8 cellular contexts compared by ENCODE assay signal in the genomic region with DNA sequence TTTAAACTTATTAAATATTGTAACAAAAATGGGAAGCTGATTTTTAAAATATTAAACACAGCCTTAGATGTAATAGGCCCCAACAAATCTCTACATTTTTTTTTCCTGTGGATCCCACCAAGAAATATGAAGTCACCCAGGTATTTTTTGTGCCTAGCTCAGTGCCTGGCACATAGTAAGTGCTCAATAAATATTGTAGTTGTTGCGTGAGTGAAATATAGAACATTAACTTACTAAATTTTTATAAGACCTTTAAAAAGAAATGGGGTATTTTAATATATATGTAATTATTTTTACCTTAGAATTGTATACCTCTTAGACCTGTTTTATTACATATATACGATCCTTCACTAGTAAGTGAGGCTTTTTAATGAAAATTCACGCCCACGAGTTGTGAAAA. TPM values are rescaled to one million over a fixed set of nuclear protein-coding genes. Genes with fewer than 3 reads are reported as not detected.
DNase-seq lines count a peak whose midpoint lies in the region; ATAC-seq and TF ChIP-seq lines count a peak whose summit lies in the region.

No MANE protein-coding gene starts in this region.

- WGBS in body of pancreas, 2 donors, result 52 to 62% methylated on average over 4 of the region's 4 CpGs
- WGBS in adrenal gland, 4 donors, result 82 to 92% (median 89%) methylated on average over 4 of the region's 4 CpGs

- peaks cover 8 to 25% (median 18%) of the 10 kb centered on the region in 6 donors for H3K9me3 Mint-ChIP-seq in immature natural killer cell
- H3K9me3 Mint-ChIP-seq in stimulated activated naive B cell treated with anti-CD40 and anti-IgM and Interleukin-4, amounts not matched to agents 10 μg/mL and 1 μg/mL and 100 μg/mL, for 72 hours, result peaks cover 22 to 24% of the 10 kb centered on the region in 2 donors

- H3K4me3 Mint-ChIP-seq in immature natural killer cell, result peak overlapping the region; percentile 61 to 81 (median 71)
- H3K4me3 Mint-ChIP-seq in stimulated activated naive B cell treated with anti-CD40 and anti-IgM and Interleukin-4, amounts not matched to agents 10 μg/mL and 1 μg/mL and 100 μg/mL, for 72 hours, result no peak overlapping the region

- H3K27ac Mint-ChIP-seq in immature natural killer cell, result no peak overlapping the region
- no peak overlapping the region for H3K27ac Mint-ChIP-seq in stimulated activated naive B cell treated with anti-CD40 and anti-IgM and Interleukin-4, amounts not matched to agents 10 μg/mL and 1 μg/mL and 100 μg/mL, for 72 hours

- peak overlapping the region; percentile 75 for H3K9ac ChIP-seq in skeletal muscle satellite cell (ENCODE audit: low read depth, low read length)

- H3K4me3 ChIP-seq in HL-60 (replicated peaks; ENCODE audit: insufficient read depth, low read length) (peak overlapping the region; percentile 47), body of pancreas (peak overlapping the region in 1 of 2 donors; percentile 46), skeletal muscle satellite cell (ENCODE audit: low read length) (peak overlapping the region; percentile 76), adrenal gland (peak overlapping the region in 1 of 4 donors; percentile 61)

- H3K4me2 ChIP-seq in skeletal muscle satellite cell (ENCODE audit: low read length), result peak overlapping the region; percentile 89

- H3K4me1 ChIP-seq in body of pancreas, result peaks cover 10% of the 10 kb centered on the region
- H3K4me1 ChIP-seq in skeletal muscle satellite cell (ENCODE audit: control insufficient read depth, insufficient read depth, low read length), result peaks cover 4% of the 10 kb centered on the region
- peaks cover 0 to 8% of the 10 kb centered on the region in 2 donors for H3K4me1 ChIP-seq in adrenal gland (replicated peaks in 1 of 2)

- intact Hi-C loops in body of pancreas (cut with DNase I), result no loop called here
- intact Hi-C loops in adrenal gland (cut with DNase I), result loop anchor here in 1 of 2 donors (10.0 kb wide), 1 partner anchor 414 kb away; no protein-coding TSS in a partner anchor

- no peaks in the 10 kb centered on the region for H3K36me3 ChIP-seq in body of pancreas (replicated peaks in 1 of 2; ENCODE audit: insufficient read depth in 1 of 2, low read depth in 2 of 2)
- H3K36me3 ChIP-seq in skeletal muscle satellite cell (ENCODE audit: insufficient read depth, low read length), result no peaks in the 10 kb centered on the region
- no peaks in the 10 kb centered on the region for H3K36me3 ChIP-seq in adrenal gland (replicated peaks in 1 of 2)

- H3K27me3 Mint-ChIP-seq in immature natural killer cell (ENCODE audit: low read depth in 3 of 3), result peaks cover 6 to 26% (median 11%) of the 10 kb centered on the region in 3 donors
- peaks cover 25 to 38% of the 10 kb centered on the region in 2 donors for H3K27me3 Mint-ChIP-seq in stimulated activated naive B cell treated with anti-CD40 and anti-IgM and Interleukin-4, amounts not matched to agents 10 μg/mL and 1 μg/mL and 100 μg/mL, for 72 hours

- H3K4me1 Mint-ChIP-seq in immature natural killer cell, result peaks cover 0 to 4% of the 10 kb centered on the region in 2 donors
- peaks cover 0 to 2% of the 10 kb centered on the region in 2 donors for H3K4me1 Mint-ChIP-seq in stimulated activated naive B cell treated with anti-CD40 and anti-IgM and Interleukin-4, amounts not matched to agents 10 μg/mL and 1 μg/mL and 100 μg/mL, for 72 hours

- DNase-seq in HL-60 (ENCODE audit: low read depth in 1 of 2, low spot score in 1 of 2) (no peak), body of pancreas (no peak), immature natural killer cell (no peak), adrenal gland (no peak), G401 (ENCODE audit: low spot score) (no peak), NCI-H2107 treated with DMSO at 0.1 percent for 48 hours (lab: John Stamatoyannopoulos, UW; ENCODE audit: unreplicated experiment) (no peak)
- DNase-seq in stimulated activated naive B cell treated with anti-CD40 and anti-IgM and Interleukin-4, amounts not matched to agents 10 μg/mL and 1 μg/mL and 100 μg/mL, for 72 hours, result no peak

- no peaks in the 10 kb centered on the region for H3K27me3 ChIP-seq in HL-60 (ENCODE audit: insufficient read depth, poor library complexity, severe bottlenecking)
- H3K27me3 ChIP-seq in body of pancreas, result no peaks in the 10 kb centered on the region
- H3K27me3 ChIP-seq in skeletal muscle satellite cell (ENCODE audit: control insufficient read depth, insufficient read depth, low read length), result no peaks in the 10 kb centered on the region
- no peaks in the 10 kb centered on the region for H3K27me3 ChIP-seq in adrenal gland

- H3K27ac ChIP-seq in HL-60 (replicated peaks) (no peak overlapping the region), body of pancreas (peak overlapping the region; percentile 75 to 89 (median 83)), adrenal gland (no peak overlapping the region)

- ATAC-seq in body of pancreas, result no peak
- ATAC-seq in stimulated activated naive B cell treated with anti-CD40 and anti-IgM and Interleukin-4, amounts not matched to agents 10 μg/mL and 1 μg/mL and 100 μg/mL, for 72 hours (replicated peaks), result no peak

- no peak for TF ChIP-seq CTCF in HL-60 (IDR thresholded peaks at IDR 0.05; ENCODE audit: insufficient read depth, low read length)
- TF ChIP-seq CTCF in body of pancreas (IDR thresholded peaks at IDR 0.05), result no peak
- TF ChIP-seq CTCF in adrenal gland (IDR thresholded peaks at IDR 0.05), result no peak

- H3K9me3 ChIP-seq in body of pancreas (peaks cover 0 to 14% (median 0%) of the 10 kb centered on the region in 3 donors), skeletal muscle satellite cell (replicated peaks; ENCODE audit: low read length) (peaks cover 6% of the 10 kb centered on the region), adrenal gland (replicated peaks in 1 of 3) (peaks cover 0 to 9% (median 0%) of the 10 kb centered on the region in 3 donors)

- TF ChIP-seq POLR2A in body of pancreas (IDR thresholded peaks at IDR 0.05) (no peak), adrenal gland (IDR thresholded peaks at IDR 0.05) (no peak)

- peaks cover 4 to 11% (median 8%) of the 10 kb centered on the region in 3 donors for H3K36me3 Mint-ChIP-seq in immature natural killer cell
- H3K36me3 Mint-ChIP-seq in stimulated activated naive B cell treated with anti-CD40 and anti-IgM and Interleukin-4, amounts not matched to agents 10 μg/mL and 1 μg/mL and 100 μg/mL, for 72 hours, result peaks cover 4 to 17% of the 10 kb centered on the region in 2 donors

- in situ Hi-C loops in G401 (cut with HindIII; ENCODE audit: low sequenced_read_pairs), result no loop called here

RNA-seq across cellular contexts. Expression of a gene that starts 0.6 kb away (rescaled TPM):
- 10 to 100 TPM; 16.9 to 33.3 TPM for total RNA-seq in body of pancreas
- 1 to 10 TPM in 2 of 3 donors, under 1 TPM in 1; 0.14 to 2.3 (median 1.4) TPM for polyA plus RNA-seq in immature natural killer cell
- total RNA-seq in skeletal muscle satellite cell (2012; rRNA removed), result 19.9 and 32.7 TPM in 2 replicates
- total RNA-seq in adrenal gland, result 10 to 100 TPM in 7 of 8 donors, 1 to 10 TPM in 1; 7.6 to 24.3 (median 16.9) TPM
- polyA plus RNA-seq in adrenal gland, result 10 to 100 TPM in 2 of 3 donors, 1 to 10 TPM in 1; 8.8 to 16.2 (median 13.1) TPM
- 51.6 and 55.6 TPM in 2 replicates for total RNA-seq in G401 (2014; rRNA removed; shearing (Covaris generic))

Comparison
In these comparisons a context has a peak if more than half of its experiments do, and no peak if none do; other contexts are left out.
1. H3K27ac ChIP-seq: peak in body of pancreas (4 of 4); none in HL-60 (single experiment) and adrenal gland (0 of 5).
2. H3K4me3 Mint-ChIP-seq: peak in immature natural killer cell (5 of 5); none in stimulated activated naive B cell treated with anti-CD40 and anti-IgM and Interleukin-4, amounts not matched to agents 10 μg/mL and 1 μg/mL and 100 μg/mL, for 72 hours (0 of 2).